In the genomic region with DNA sequence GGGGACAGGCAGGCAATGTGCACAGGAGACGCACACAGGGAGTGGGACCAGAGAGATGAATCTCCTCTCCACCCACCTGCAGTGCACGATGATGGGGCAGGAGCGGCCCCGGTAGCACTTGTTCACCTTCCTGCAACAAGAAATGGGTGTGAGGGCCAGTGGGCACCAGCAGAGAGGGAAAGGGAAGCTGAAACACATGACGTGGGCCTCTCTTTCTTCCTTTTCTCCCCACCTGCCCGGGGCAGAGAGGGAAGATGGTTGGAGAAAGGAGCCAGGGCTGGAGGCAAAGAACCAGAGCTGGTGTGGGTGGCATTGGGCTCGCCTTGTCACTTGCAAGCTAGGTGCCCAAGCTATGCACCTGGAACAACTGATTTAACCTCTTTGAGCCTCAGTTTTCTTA, we compare ENCODE assay signal across 28 cellular contexts. TPM values are rescaled to one million over a fixed set of nuclear protein-coding genes. Genes with fewer than 3 reads are reported as not detected.
"Had no signal": no experiment of that assay in that cellular context is flagged by ENCODE, and none has a peak within 500 bp of the region (broad histone marks: within the 10 kb centered on the region; RNA-seq: fewer than 3 reads in every experiment).

No MANE protein-coding gene starts in this region.

- H3K27me3 ChIP-seq: breast epithelium, MG63 had no signal

- H3K27ac Mint-ChIP-seq: activated CD4-positive, alpha-beta memory T cell treated with anti-CD3 and anti-CD28 coated beads, Interleukin-2, amount 10 ng/mL, durations not matched to agents 7 days and 5 days; activated CD4-positive, alpha-beta T cell treated with anti-CD3 and anti-CD28 coated beads for 36 hours; activated naive CD4-positive, alpha-beta T cell treated with anti-CD3 and anti-CD28 coated beads, Interleukin-2, amount 50 U/mL, for 24 hours had no signal

- H3K27ac ChIP-seq: SJCRH30, WERI-Rb-1 had no signal

- DNase-seq: activated CD4-positive, alpha-beta memory T cell treated with anti-CD3 and anti-CD28 coated beads, Interleukin-2, amount 10 ng/mL, durations not matched to agents 7 days and 5 days; activated CD4-positive, alpha-beta T cell treated with anti-CD3 and anti-CD28 coated beads for 36 hours; activated CD4-positive, alpha-beta T cell treated with anti-CD3 and anti-CD28 coated beads, Interleukin-2, amount 50 U/mL, for 1 hour; activated CD8-positive, alpha-beta memory T cell treated with anti-CD3 and anti-CD28 coated beads, Interleukin-2, amount 50 U/mL, for 48 hours; activated gamma-delta T cell treated with Interleukin-2 at 50 U/mL for 16 hours; activated T-cell treated with anti-CD3 and anti-CD28 coated beads, Interleukin-2, amount 50 U/mL, for 1 hour; caudate nucleus; MG63; MV-4-11; NCI-H1092 treated with DMSO at 0.1 percent for 48 hours; NCI-H1417 treated with DMSO at 0.1 percent for 48 hours; NCI-H1694; NCI-H2029; NCI-H510A treated with DMSO at 0.1 percent for 48 hours; NCI-H69; NK-92 treated with Interleukin-12 subunit alpha and Interleukin-12 subunit beta, amount 100 ng/mL, for 24 hours; OCI-M1; Right ventricle myocardium superior; RPMI8226; SJCRH30; SK-N-SH; T-helper 1 cell; WERI-Rb-1 had no signal

- ATAC-seq: activated CD4-positive, alpha-beta T cell treated with anti-CD3 and anti-CD28 coated beads for 36 hours; Panc1 had no signal

- H3K4me3 ChIP-seq: breast epithelium, MG63, SJCRH30 had no signal

- H3K27me3 Mint-ChIP-seq: activated CD4-positive, alpha-beta T cell treated with anti-CD3 and anti-CD28 coated beads for 36 hours; activated naive CD4-positive, alpha-beta T cell treated with anti-CD3 and anti-CD28 coated beads, Interleukin-2, amount 50 U/mL, for 24 hours had no signal

- H3K36me3 ChIP-seq: breast epithelium, SJCRH30 had no signal

- H3K9me2 ChIP-seq: SK-N-SH had no signal

- H3K4me2 ChIP-seq: SK-N-SH had no signal

- H3K36me3 Mint-ChIP-seq: activated naive CD4-positive, alpha-beta T cell treated with anti-CD3 and anti-CD28 coated beads, Interleukin-2, amount 50 U/mL, for 24 hours had no signal

- H3K9me3 ChIP-seq: breast epithelium, MG63, SJCRH30, SK-N-SH had no signal

- H3K9me3 Mint-ChIP-seq: activated CD4-positive, alpha-beta memory T cell treated with anti-CD3 and anti-CD28 coated beads, Interleukin-2, amount 10 ng/mL, durations not matched to agents 7 days and 5 days; activated naive CD4-positive, alpha-beta T cell treated with anti-CD3 and anti-CD28 coated beads, Interleukin-2, amount 50 U/mL, for 24 hours had no signal

- H3K4me3 Mint-ChIP-seq: activated CD4-positive, alpha-beta memory T cell treated with anti-CD3 and anti-CD28 coated beads, Interleukin-2, amount 10 ng/mL, durations not matched to agents 7 days and 5 days; activated CD4-positive, alpha-beta T cell treated with anti-CD3 and anti-CD28 coated beads for 36 hours; activated naive CD4-positive, alpha-beta T cell treated with anti-CD3 and anti-CD28 coated beads, Interleukin-2, amount 50 U/mL, for 24 hours had no signal

RNA-seq across cellular contexts. Expression of a gene that starts 17.8 kb away (rescaled TPM):
- total RNA-seq: Right ventricle myocardium superior; SJCRH30; T-helper 2 cell treated with Interferon-gamma antibody and Interleukin-4, amounts not matched to agents 100 ng/mL and 5 ng/mL, for 36 hours had no signal
- polyA plus RNA-seq: aorta had no signal

RNA-seq across cellular contexts. Expression of a gene that starts 38.4 kb away (rescaled TPM):
- total RNA-seq: activated CD4-positive, alpha-beta memory T cell treated with anti-CD3 and anti-CD28 coated beads, Interleukin-2, amount 10 ng/mL, durations not matched to agents 7 days and 5 days; activated CD4-positive, alpha-beta T cell treated with anti-CD3 and anti-CD28 coated beads for 36 hours; aorta; Right ventricle myocardium superior; T-helper 2 cell treated with Interferon-gamma antibody and Interleukin-4, amounts not matched to agents 100 ng/mL and 5 ng/mL, for 36 hours had no signal

RNA-seq across cellular contexts. Expression of a gene that starts 41.1 kb away (rescaled TPM):
- total RNA-seq: activated CD4-positive, alpha-beta memory T cell treated with anti-CD3 and anti-CD28 coated beads, Interleukin-2, amount 10 ng/mL, durations not matched to agents 7 days and 5 days; activated CD4-positive, alpha-beta T cell treated with anti-CD3 and anti-CD28 coated beads for 36 hours; aorta; breast epithelium; Right ventricle myocardium superior; SJCRH30; T-helper 2 cell treated with Interferon-gamma antibody and Interleukin-4, amounts not matched to agents 100 ng/mL and 5 ng/mL, for 36 hours had no signal
- polyA plus RNA-seq: aorta, SK-N-SH had no signal
